2 cellular contexts compared by ENCODE assay signal in genomic region chr20:3227936-3228749, GRCh38.
TF ChIP-seq lines count a peak whose summit lies in the region.

No MANE protein-coding gene starts in this region.

TF ChIP-seq in GM23338, 12 proteins besides CTCF, POLR2A, EP300 and RAD21:
- no peak for TF ChIP-seq REST (IDR thresholded peaks at IDR 0.05; ENCODE audit: unreplicated experiment)
- TF ChIP-seq STAT1 (IDR thresholded peaks at IDR 0.05; ENCODE audit: unreplicated experiment), result no peak
- TF ChIP-seq NANOG (IDR thresholded peaks at IDR 0.05; ENCODE audit: borderline replicate concordance), result no peak
- TF ChIP-seq JUNB (IDR thresholded peaks at IDR 0.05; ENCODE audit: unreplicated experiment), result no peak

TF ChIP-seq in HEK293, 187 proteins besides CTCF, POLR2A, EP300 and RAD21:
- no peak for TF ChIP-seq PRDM2 (tag by site-specific recombination; IDR thresholded peaks at IDR 0.05; ENCODE audit: borderline replicate concordance)
- no peak for TF ChIP-seq PRDM6 (tag by site-specific recombination; IDR thresholded peaks at IDR 0.05)
- TF ChIP-seq EGR2 (tag by site-specific recombination; IDR thresholded peaks at IDR 0.05; ENCODE audit: low read depth), result peak; percentile 71
- TF ChIP-seq SP3 (tag by site-specific recombination; IDR thresholded peaks at IDR 0.05), result 0 out of 2 replicates have a peak, but pooled peaks have one; percentile 14
- TF ChIP-seq ZNF211 (tag by site-specific recombination; IDR thresholded peaks at IDR 0.05; ENCODE audit: low read depth), result no peak
- peak; percentile 82 for TF ChIP-seq ZFHX2 (tag by site-specific recombination; conservative IDR thresholded peaks at IDR 0.05)
- TF ChIP-seq ZNF169 (tag by site-specific recombination; IDR thresholded peaks at IDR 0.05), result no peak
- no peak for TF ChIP-seq ZNF629 (tag by site-specific recombination; IDR thresholded peaks at IDR 0.05)
- no peak for TF ChIP-seq WT1 (tag by site-specific recombination; IDR thresholded peaks at IDR 0.05)
- TF ChIP-seq KLF8 (tag by site-specific recombination; IDR thresholded peaks at IDR 0.05), result peak; percentile 32; the same call in 1 of the 2 replicates
- TF ChIP-seq ZNF175 (tag by site-specific recombination; IDR thresholded peaks at IDR 0.05), result no peak
- no peak for TF ChIP-seq ZFP41 (tag by site-specific recombination; IDR thresholded peaks at IDR 0.05; ENCODE audit: borderline replicate concordance)
- peak; percentile 95 for TF ChIP-seq KLF1 (tag by site-specific recombination; IDR thresholded peaks at IDR 0.05)
- no peak for TF ChIP-seq SALL2 (tag by site-specific recombination; IDR thresholded peaks at IDR 0.05; ENCODE audit: borderline replicate concordance)
